14 cellular contexts compared by ENCODE assay signal in the genomic region with DNA sequence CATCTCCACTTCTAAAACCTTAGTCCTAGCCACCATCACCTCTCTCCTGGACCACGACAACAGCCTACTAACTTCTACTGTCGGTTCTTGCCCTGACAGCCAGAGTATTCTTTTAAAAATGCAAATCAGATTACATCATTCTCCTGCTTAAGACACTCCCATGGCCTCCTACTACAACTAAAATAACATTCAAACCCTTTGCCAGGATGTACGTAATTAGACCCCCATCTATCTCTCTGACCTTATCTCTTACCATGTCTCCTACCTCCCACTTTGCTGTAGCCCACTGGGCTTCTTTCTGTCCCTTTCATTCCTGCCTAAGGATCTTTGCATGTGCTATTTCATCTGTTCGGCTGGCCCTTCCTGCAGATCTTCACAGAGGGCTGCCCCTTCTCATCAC. TPM values are rescaled to one million over a fixed set of nuclear protein-coding genes. Genes with fewer than 3 reads are reported as not detected.
DNase-seq lines count a peak whose midpoint lies in the region; TF ChIP-seq lines count a peak whose summit lies in the region.
"Had no signal": no experiment of that assay in that cellular context is flagged by ENCODE, and none has a peak within 500 bp of the region (broad histone marks: within the 10 kb centered on the region; RNA-seq: fewer than 3 reads in every experiment).

No MANE protein-coding gene starts in this region.

- H3K9me3 ChIP-seq in A673 (ENCODE audit: low read depth, low read length, poor library complexity, severe bottlenecking) = peaks cover 4% of the 10 kb centered on the region
- no peaks in the 10 kb centered on the region for H3K9me3 ChIP-seq in suprapubic skin

- POLR2A ChIA-PET in A673 (lab: Charles Lee; ENCODE audit: low non-redundant PET) (no interaction called here), RWPE1 (lab: Yijun Ruan, JAX; ENCODE audit: low non-redundant PET) (no interaction called here)

- TF ChIP-seq POLR2A in suprapubic skin (IDR thresholded peaks at IDR 0.05) = no peak

- no peak overlapping the region for H3K9ac ChIP-seq in rectal smooth muscle tissue (ENCODE audit: low read length)

- TF ChIP-seq CTCF in A673 (conservative IDR thresholded peaks at IDR 0.05; ENCODE audit: low read depth, low read length) = no peak
- no peak for TF ChIP-seq CTCF in RWPE1 (conservative IDR thresholded peaks at IDR 0.05; ENCODE audit: low read depth)
- no peak for TF ChIP-seq CTCF in suprapubic skin (IDR thresholded peaks at IDR 0.05)

- peaks cover 14% of the 10 kb centered on the region for H3K4me1 ChIP-seq in A673 (ENCODE audit: insufficient read depth, low read length, poor library complexity, severe bottlenecking)
- H3K4me1 ChIP-seq in rectal smooth muscle tissue (ENCODE audit: control insufficient read depth, insufficient read depth, low read length) = peaks cover 9% of the 10 kb centered on the region
- peaks cover 6% of the 10 kb centered on the region for H3K4me1 ChIP-seq in suprapubic skin
- H3K4me1 ChIP-seq: Caco-2 had no signal

- no peaks in the 10 kb centered on the region for H3K27me3 ChIP-seq in A673 (replicated peaks; ENCODE audit: insufficient read depth, low read depth, low read length, poor library complexity)
- no peaks in the 10 kb centered on the region for H3K27me3 ChIP-seq in rectal smooth muscle tissue (ENCODE audit: control insufficient read depth, insufficient read depth, low read length)
- H3K27me3 ChIP-seq in suprapubic skin = no peaks in the 10 kb centered on the region

- CTCF ChIA-PET in A673 (lab: Charles Lee) = no interaction called here
- CTCF ChIA-PET in RWPE1 (lab: Yijun Ruan, JAX) = interaction anchor here (0.5 kb wide), 1 partner anchor 399 kb away, joined by 4 read pairs; no protein-coding TSS in a partner anchor

- no peaks in the 10 kb centered on the region for H3K36me3 ChIP-seq in A673 (ENCODE audit: insufficient read depth, low read length, poor library complexity, severe bottlenecking)
- no peaks in the 10 kb centered on the region for H3K36me3 ChIP-seq in rectal smooth muscle tissue (ENCODE audit: control insufficient read depth, insufficient read depth, low read length)
- H3K36me3 ChIP-seq in suprapubic skin = no peaks in the 10 kb centered on the region

- H3K27ac ChIP-seq in A673 (ENCODE audit: low read depth, low read length, poor library complexity, severe bottlenecking) = peak overlapping the region; percentile 38
- H3K27ac ChIP-seq in cingulate gyrus (ENCODE audit: low read depth, low read length) = peak overlapping the region; percentile 67
- peak overlapping the region; percentile 27 for H3K27ac ChIP-seq in rectal smooth muscle tissue (ENCODE audit: low read depth, low read length)
- H3K27ac ChIP-seq in RWPE1 = no peak overlapping the region
- no peak overlapping the region for H3K27ac ChIP-seq in suprapubic skin
- H3K27ac ChIP-seq: C4-2B had no signal

- 66% methylated on average over 4 of the region's 4 CpGs for WGBS in suprapubic skin

- intact Hi-C loops in A673 (cut with micrococcal nuclease; ENCODE audit: unreplicated experiment) = loop anchor here (5.0 kb wide), 1 partner anchor 50 kb away; no protein-coding TSS in a partner anchor

- no peak for TF ChIP-seq EP300 in suprapubic skin (IDR thresholded peaks at IDR 0.05)

- H3K4me3 ChIP-seq in A673 (ENCODE audit: low read depth, low read length, poor library complexity, severe bottlenecking) (no peak overlapping the region), rectal smooth muscle tissue (ENCODE audit: low read length) (no peak overlapping the region), suprapubic skin (no peak overlapping the region)

- no peak for DNase-seq in A673 (ENCODE audit: low spot score)
- DNase-seq in NAMALWA (ENCODE audit: low spot score) = peak; percentile 4
- DNase-seq in NCI-H748 (lab: John Stamatoyannopoulos, UW; ENCODE audit: unreplicated experiment) = no peak
- DNase-seq in RWPE1 (ENCODE audit: low spot score) = no peak
- no peak for DNase-seq in amniotic stem cell (lab: John Stamatoyannopoulos, UW)
- no peak for DNase-seq in suprapubic skin (ENCODE audit: low spot score in 2 of 2)
- DNase-seq: 8988T; Caco-2; CD4-positive, alpha-beta T cell; GDM1; H9 had no signal

- BruUV-seq in A673 (replicated peaks; lab: Mats Ljungman, UMichigan) = no TSS peak

RNA-seq across cellular contexts. Expression of a gene that starts 27.6 kb away (rescaled TPM):
- total RNA-seq in A673 (2021) (6.8 and 9.8 TPM in 2 replicates), suprapubic skin (1 to 10 TPM in 3 of 4 donors, under 1 TPM in 1; 0.45 to 5.0 (median 1.8) TPM)

Comparison
In these comparisons a context has a peak if more than half of its experiments do, and no peak if none do; other contexts are left out.
1. H3K27ac ChIP-seq: peak in A673 (single experiment), cingulate gyrus (single experiment) and rectal smooth muscle tissue (single experiment); none in RWPE1 (single experiment) and suprapubic skin (single experiment).